ENCODE assay signal across 34 cellular contexts in the genomic region with DNA sequence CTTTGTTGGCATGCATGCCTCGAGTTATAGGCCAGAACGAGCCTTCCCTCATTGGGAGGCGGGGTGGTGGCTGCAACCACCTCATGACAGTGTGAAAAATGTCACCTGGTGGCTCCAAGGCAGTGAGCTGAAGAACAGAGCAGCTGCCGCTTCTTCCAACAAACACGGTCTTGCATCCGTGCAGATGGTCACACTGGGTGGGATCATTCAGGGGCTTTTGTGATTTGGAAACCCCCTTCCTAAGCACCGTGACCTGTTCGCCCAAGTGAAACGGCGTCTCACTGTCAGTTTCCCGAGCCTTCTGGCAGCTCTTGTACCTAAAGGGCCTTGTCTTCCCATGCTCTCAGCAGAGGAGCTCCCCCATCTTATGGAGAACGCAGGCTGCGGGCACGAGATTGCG.
A peak's percentile ranks its signal among the peaks of the same experiment; 100 is the strongest.
DNase-seq lines count a peak whose midpoint lies in the region; ATAC-seq and TF ChIP-seq lines count a peak whose summit lies in the region.
"Had no signal": no experiment of that assay in that cellular context is flagged by ENCODE, and none has a peak within 500 bp of the region (broad histone marks: within the 10 kb centered on the region; RNA-seq: fewer than 3 reads in every experiment).

No MANE protein-coding gene starts in this region.

- H3K9me3 ChIP-seq in esophagus muscularis mucosa: no peaks in the 10 kb centered on the region
- H3K9me3 ChIP-seq in heart right ventricle: no peaks in the 10 kb centered on the region
- H3K9me3 ChIP-seq: gastroesophageal sphincter, HAP-1, left ventricle myocardium inferior, suprapubic skin had no signal

- no peak overlapping the region for H3K4me3 ChIP-seq in GM06990 (replicated peaks; ENCODE audit: low read depth, low read length)
- H3K4me3 ChIP-seq in esophagus muscularis mucosa: no peak overlapping the region
- no peak overlapping the region for H3K4me3 ChIP-seq in heart right ventricle
- H3K4me3 ChIP-seq: gastroesophageal sphincter, HAP-1, left ventricle myocardium inferior, neural progenitor cell, skin epidermis, suprapubic skin had no signal

- H3K27me3 ChIP-seq in GM06990 (replicated peaks; ENCODE audit: control insufficient read depth, insufficient read depth, low read length): no peaks in the 10 kb centered on the region
- H3K27me3 ChIP-seq in esophagus muscularis mucosa: no peaks in the 10 kb centered on the region
- no peaks in the 10 kb centered on the region for H3K27me3 ChIP-seq in heart right ventricle
- H3K27me3 ChIP-seq: gastroesophageal sphincter, neural progenitor cell, suprapubic skin had no signal

- TF ChIP-seq EP300 in esophagus muscularis mucosa (IDR thresholded peaks at IDR 0.05): no peak

- ATAC-seq in GM18511 (IDR thresholded peaks at IDR 0.05; ENCODE audit: unreplicated experiment) (peak; percentile 71), HG02759 (IDR thresholded peaks at IDR 0.05; ENCODE audit: unreplicated experiment) (peak; percentile 73), HG03354 (IDR thresholded peaks at IDR 0.05; ENCODE audit: poor library complexity, severe bottlenecking, unreplicated experiment) (no peak), heart right ventricle (no peak)
- ATAC-seq: activated CD8-positive, alpha-beta memory T cell treated with anti-CD3 and anti-CD28 coated beads, Interleukin-2, amount 10 ng/mL, durations not matched to agents 7 days and 5 days; activated T-cell treated with anti-CD3 and anti-CD28 coated beads, Interleukin-2, amount 50 U/mL, for 4 hours; gastroesophageal sphincter; Panc1; SK-N-SH treated with all-trans-retinoic acid at 6 μM for 48 hours; T-helper 17 cell had no signal

- no peak for TF ChIP-seq POLR2A in esophagus muscularis mucosa (IDR thresholded peaks at IDR 0.05; ENCODE audit: low read depth)

- H3K4me1 ChIP-seq in esophagus muscularis mucosa: no peaks in the 10 kb centered on the region
- no peaks in the 10 kb centered on the region for H3K4me1 ChIP-seq in heart right ventricle
- H3K4me1 ChIP-seq: gastroesophageal sphincter, HAP-1, left ventricle myocardium inferior, neural progenitor cell, suprapubic skin had no signal

- TF ChIP-seq CTCF in GM06990 (IDR thresholded peaks at IDR 0.05; ENCODE audit: insufficient read depth, low read length, poor library complexity, severe bottlenecking): no peak
- TF ChIP-seq CTCF in esophagus muscularis mucosa (IDR thresholded peaks at IDR 0.05): no peak
- no peak for TF ChIP-seq CTCF in heart right ventricle (IDR thresholded peaks at IDR 0.05)

- H3K36me3 ChIP-seq in GM06990 (ENCODE audit: control insufficient read depth, insufficient read depth, low read length): peaks cover 5% of the 10 kb centered on the region
- H3K36me3 ChIP-seq in esophagus muscularis mucosa: no peaks in the 10 kb centered on the region
- H3K36me3 ChIP-seq in heart right ventricle: no peaks in the 10 kb centered on the region
- H3K36me3 ChIP-seq: gastroesophageal sphincter, HAP-1, left ventricle myocardium inferior, neural progenitor cell, suprapubic skin had no signal

- no peak overlapping the region for H3K27ac ChIP-seq in esophagus muscularis mucosa (replicated peaks in 1 of 4)
- no peak overlapping the region for H3K27ac ChIP-seq in heart right ventricle
- H3K27ac ChIP-seq: C4-2B, gastroesophageal sphincter, left ventricle myocardium inferior, neural progenitor cell, skin epidermis, suprapubic skin had no signal

- intact Hi-C loops in esophagus muscularis mucosa (cut with DNase I) (no loop called here), heart right ventricle (cut with DNase I) (no loop called here)

- WGBS in esophagus muscularis mucosa: 84% methylated on average over 12 of the region's 15 CpGs
- WGBS in heart right ventricle, 2 donors: 81 to 87% methylated on average over 15 of the region's 15 CpGs

- peak; percentile 64 for DNase-seq in GM06990 (ENCODE audit: extremely low read depth, insufficient read length)
- peak; percentile 82 for DNase-seq in esophagus muscularis mucosa (ENCODE audit: extremely low spot score)
- DNase-seq in EL: no peak
- DNase-seq in heart right ventricle: no peak
- no peak for DNase-seq in NCI-H510A treated with DMSO at 0.1 percent for 48 hours (lab: John Stamatoyannopoulos, UW)
- DNase-seq: 8988T; activated CD4-positive, alpha-beta T cell treated with anti-CD3 and anti-CD28 coated beads, Interleukin-2, amount 50 U/mL, for 4 hours; activated CD8-positive, alpha-beta memory T cell treated with anti-CD3 and anti-CD28 coated beads, Interleukin-2, amount 10 ng/mL, durations not matched to agents 7 days and 5 days; activated gamma-delta T cell; activated naive CD8-positive, alpha-beta T cell treated with anti-CD3 and anti-CD28 coated beads for 36 hours; activated T-cell treated with anti-CD3 and anti-CD28 coated beads, Interleukin-2, amount 50 U/mL, for 4 hours; anterior cingulate cortex; COR-L47; GDM1; IMR-90; left ventricle myocardium inferior; NCI-H1436 treated with DMSO at 0.1 percent for 48 hours; NCI-H2081 treated with DMSO at 0.1 percent for 48 hours; NCI-H2227 treated with DMSO at 0.1 percent for 48 hours; NCI-H526 treated with DMSO at 0.1 percent for 48 hours; Right ventricle myocardium superior; stimulated activated naive CD4-positive, alpha-beta T cell; T-helper 17 cell had no signal

Comparison
In these comparisons a context has a peak if more than half of its experiments do, and no peak if none do; other contexts are left out.
1. DNase-seq: peak in GM06990 (single experiment) and esophagus muscularis mucosa (single experiment); none in EL (single experiment), heart right ventricle (0 of 2) and NCI-H510A treated with DMSO at 0.1 percent for 48 hours (single experiment).
2. ATAC-seq: peak in GM18511 (single experiment) and HG02759 (single experiment); none in HG03354 (single experiment) and heart right ventricle (0 of 8).